In the genomic region with DNA sequence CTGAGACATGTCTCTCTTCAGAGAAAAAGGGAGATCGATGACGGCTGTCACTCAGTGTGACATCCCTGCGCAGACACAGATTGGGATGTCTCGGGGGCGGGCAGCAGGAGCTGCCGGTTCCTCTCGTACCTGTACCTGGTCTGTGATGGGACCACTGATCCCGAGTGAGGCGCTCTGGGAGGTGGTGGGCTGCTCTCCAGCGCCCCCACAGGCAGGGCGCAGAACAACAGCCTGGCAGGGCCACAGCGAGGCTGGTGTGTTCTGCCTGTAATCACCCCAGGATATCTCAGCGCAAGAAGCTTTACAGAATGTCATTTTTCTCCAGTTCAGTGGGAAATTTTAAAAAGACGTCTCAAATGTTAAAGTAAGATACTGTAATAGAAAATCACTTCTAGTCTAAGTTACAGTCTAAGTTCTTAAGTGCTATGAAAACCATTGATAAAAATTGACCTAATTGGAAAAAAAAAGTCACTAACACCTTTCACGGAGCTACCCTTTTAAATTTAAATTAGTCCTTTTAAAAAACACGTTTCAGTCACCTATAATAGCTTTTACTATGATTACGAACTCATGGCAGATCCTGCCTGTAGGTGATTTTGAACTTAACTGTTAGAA, we compare ENCODE assay signal across 8 cellular contexts.
A peak's percentile ranks its signal among the peaks of the same experiment; 100 is the strongest.
DNase-seq lines count a peak whose midpoint lies in the region; ATAC-seq and TF ChIP-seq lines count a peak whose summit lies in the region.

No MANE protein-coding gene starts in this region.

- H3K27ac Mint-ChIP-seq in CD4-positive, alpha-beta T cell: no peak overlapping the region
- H3K27ac Mint-ChIP-seq in activated naive CD4-positive, alpha-beta T cell treated with anti-CD3 and anti-CD28 coated beads, Interleukin-2, amount 10 ng/mL, durations not matched to agents 7 days and 5 days: no peak overlapping the region

- H3K27me3 Mint-ChIP-seq in CD4-positive, alpha-beta T cell: peaks cover 9% of the 10 kb centered on the region
- H3K27me3 Mint-ChIP-seq in activated naive CD4-positive, alpha-beta T cell treated with anti-CD3 and anti-CD28 coated beads, Interleukin-2, amount 10 ng/mL, durations not matched to agents 7 days and 5 days: no peaks in the 10 kb centered on the region

- H3K27me3 ChIP-seq in CD4-positive, alpha-beta T cell (ENCODE audit: control insufficient read depth, insufficient read depth, low read length): no peaks in the 10 kb centered on the region

- peaks cover 6% of the 10 kb centered on the region for H3K9me3 ChIP-seq in CD4-positive, alpha-beta T cell (ENCODE audit: control insufficient read depth, low read length)

- peak; percentile 76 for ATAC-seq in CD4-positive, alpha-beta T cell (ENCODE audit: poor library complexity)
- peak; percentile 82 for ATAC-seq in GM21576 (IDR thresholded peaks at IDR 0.05; ENCODE audit: unreplicated experiment)
- no peak for ATAC-seq in sciatic nerve

- H3K36me3 Mint-ChIP-seq in CD4-positive, alpha-beta T cell (ENCODE audit: low read depth): no peaks in the 10 kb centered on the region
- H3K36me3 Mint-ChIP-seq in activated naive CD4-positive, alpha-beta T cell treated with anti-CD3 and anti-CD28 coated beads, Interleukin-2, amount 10 ng/mL, durations not matched to agents 7 days and 5 days: no peaks in the 10 kb centered on the region

- DNase-seq in CD4-positive, alpha-beta T cell: peak in 8 of 10 experiments; percentile 14 to 61 (median 30)
- DNase-seq in NCI-H748 treated with DMSO at 0.1 percent for 48 hours (lab: John Stamatoyannopoulos, UW): peak; percentile 28
- DNase-seq in activated naive CD4-positive, alpha-beta T cell treated with anti-CD3 and anti-CD28 coated beads, Interleukin-2, amount 10 ng/mL, durations not matched to agents 7 days and 5 days: peak; percentile 50
- peak; percentile 15 for DNase-seq in iPS DF 19.7 (ENCODE audit: low read depth, low spot score)
- peak; percentile 6 to 9 for DNase-seq in stimulated activated CD8-positive, alpha-beta memory T cell treated with anti-CD3 and anti-CD28 coated beads, Interleukin-2, amount 100 ng/mL, for 1 hour (ENCODE audit: low read depth in 2 of 2)
- DNase-seq in GDM1 (lab: John Stamatoyannopoulos, UW): no peak
- DNase-seq in sciatic nerve (ENCODE audit: low spot score): no peak

- TF ChIP-seq CTCF in CD4-positive, alpha-beta T cell (IDR thresholded peaks at IDR 0.05): peak; percentile 97

- intact Hi-C loops in CD4-positive, alpha-beta T cell (cut with DNase I, micrococcal nuclease): no loop called here
- intact Hi-C loops in sciatic nerve (cut with DNase I): no loop called here

- peaks cover 18% of the 10 kb centered on the region for H3K4me1 Mint-ChIP-seq in CD4-positive, alpha-beta T cell (ENCODE audit: low read depth)
- peaks cover 6% of the 10 kb centered on the region for H3K4me1 Mint-ChIP-seq in activated naive CD4-positive, alpha-beta T cell treated with anti-CD3 and anti-CD28 coated beads, Interleukin-2, amount 10 ng/mL, durations not matched to agents 7 days and 5 days

- H3K27ac ChIP-seq in CD4-positive, alpha-beta T cell (ENCODE audit: low read depth, low read length): no peak overlapping the region

- POLR2A ChIA-PET in CD4-positive, alpha-beta T cell (lab: Charles Lee): interaction anchor here (0.7 kb wide), 1 partner anchor 592 kb away, joined by 3 read pairs; no protein-coding TSS in a partner anchor

- no peaks in the 10 kb centered on the region for H3K9me3 Mint-ChIP-seq in CD4-positive, alpha-beta T cell
- peaks cover 5% of the 10 kb centered on the region for H3K9me3 Mint-ChIP-seq in activated naive CD4-positive, alpha-beta T cell treated with anti-CD3 and anti-CD28 coated beads, Interleukin-2, amount 10 ng/mL, durations not matched to agents 7 days and 5 days

- H3K4me3 Mint-ChIP-seq in CD4-positive, alpha-beta T cell: no peak overlapping the region
- no peak overlapping the region for H3K4me3 Mint-ChIP-seq in activated naive CD4-positive, alpha-beta T cell treated with anti-CD3 and anti-CD28 coated beads, Interleukin-2, amount 10 ng/mL, durations not matched to agents 7 days and 5 days

- CTCF ChIA-PET in CD4-positive, alpha-beta T cell (lab: Charles Lee): interaction anchor here (1.3 kb wide), 1 partner anchor 12 kb away, joined by 3 read pairs; no protein-coding TSS in a partner anchor
- CTCF ChIA-PET in activated naive CD4-positive, alpha-beta T cell treated with anti-CD3 and anti-CD28 coated beads, Interleukin-2, amount 10 ng/mL, durations not matched to agents 7 days and 5 days (lab: Charles Lee): interaction anchor here (0.8 to 1.7 kb wide), 3 partner anchors 9 to 217 kb away, joined by 3 to 4 read pairs (median 3); no protein-coding TSS in a partner anchor

Comparison
In these comparisons a context has a peak if more than half of its experiments do, and no peak if none do; other contexts are left out.
1. DNase-seq: peak in CD4-positive, alpha-beta T cell (8 of 10), NCI-H748 treated with DMSO at 0.1 percent for 48 hours (single experiment), activated naive CD4-positive, alpha-beta T cell treated with anti-CD3 and anti-CD28 coated beads, Interleukin-2, amount 10 ng/mL, durations not matched to agents 7 days and 5 days (single experiment), iPS DF 19.7 (single experiment) and stimulated activated CD8-positive, alpha-beta memory T cell treated with anti-CD3 and anti-CD28 coated beads, Interleukin-2, amount 100 ng/mL, for 1 hour (2 of 2); none in GDM1 (single experiment) and sciatic nerve (single experiment).